In the genomic region with DNA sequence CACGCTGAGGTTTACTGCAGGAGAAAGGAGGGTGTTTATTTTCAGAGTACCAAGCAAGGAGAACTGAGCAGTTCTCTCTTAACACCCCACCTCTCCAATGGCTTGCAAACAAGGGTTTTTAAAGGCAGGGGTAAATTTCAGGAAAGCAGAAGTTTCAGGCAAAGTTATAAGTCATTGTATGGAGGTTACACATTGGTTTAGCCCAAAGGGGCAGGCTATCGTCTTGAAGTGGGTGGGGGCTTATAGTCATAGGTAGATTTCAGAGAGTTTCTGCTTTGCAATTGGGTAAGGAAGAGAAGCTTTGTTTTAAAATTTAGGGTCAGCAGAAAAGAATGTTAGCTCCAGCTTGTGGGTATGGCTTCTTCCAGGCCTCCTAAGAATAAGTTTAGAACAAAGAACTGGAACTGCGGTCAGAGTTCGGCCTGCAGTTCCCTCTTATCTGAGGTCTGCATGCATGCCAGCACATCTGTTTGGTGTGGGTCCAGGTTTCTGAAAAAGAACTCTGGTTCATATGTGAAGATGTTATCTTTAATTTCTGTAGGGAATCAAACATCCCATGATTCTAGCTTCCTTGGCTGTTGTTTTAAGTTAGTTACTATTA, we compare ENCODE assay signal across 1 cellular context.
TF ChIP-seq lines count a peak whose summit lies in the region.

No MANE protein-coding gene starts in this region.

TF ChIP-seq in K562, 482 proteins besides CTCF, POLR2A, EP300 and RAD21 (continued from another document and continues in another):
- TF ChIP-seq PRDM10 (IDR thresholded peaks at IDR 0.05; ENCODE audit: partially characterized antibody) (peak; percentile 87), CCNT2 (IDR thresholded peaks at IDR 0.05; ENCODE audit: borderline replicate concordance, extremely low read depth, insufficient read length, low read depth, low read length) (no peak), KDM5B (IDR thresholded peaks at IDR 0.05; ENCODE audit: insufficient replicate concordance, low read depth, low read length) (no peak), ZNF696 (CRISPR knock-in tag; conservative IDR thresholded peaks at IDR 0.05) (no peak), ZNF197 (CRISPR knock-in tag; IDR thresholded peaks at IDR 0.05; ENCODE audit: low read depth) (no peak), EWSR1 (IDR thresholded peaks at IDR 0.05; ENCODE audit: borderline replicate concordance, low read depth, partially characterized antibody) (no peak), ZFP1 (CRISPR knock-in tag; IDR thresholded peaks at IDR 0.05) (no peak), CGGBP1 (CRISPR knock-in tag; IDR thresholded peaks at IDR 0.05) (no peak), MTF1 (CRISPR knock-in tag; IDR thresholded peaks at IDR 0.05; ENCODE audit: borderline replicate concordance) (no peak), ZNF165 (CRISPR knock-in tag; IDR thresholded peaks at IDR 0.05; ENCODE audit: borderline replicate concordance) (no peak), HCFC1 (IDR thresholded peaks at IDR 0.05; ENCODE audit: low read depth, low read length) (no peak), PRMT5 (CRISPR knock-in tag; IDR thresholded peaks at IDR 0.05) (no peak), SMARCE1 (IDR thresholded peaks at IDR 0.05) (peak; percentile 50; the same call in 1 of the 2 replicates), SAFB2 (IDR thresholded peaks at IDR 0.05; ENCODE audit: borderline replicate concordance, low read depth, low read length, severe bottlenecking) (no peak), NR2F6 (CRISPR knock-in tag; IDR thresholded peaks at IDR 0.05) (no peak), CCAR2 (IDR thresholded peaks at IDR 0.05; ENCODE audit: low read depth, low read length) (no peak), PHF20 (IDR thresholded peaks at IDR 0.05; ENCODE audit: partially characterized antibody) (no peak), FOXM1 (IDR thresholded peaks at IDR 0.05; ENCODE audit: low read depth) (peak; percentile 83), FOXM1 (CRISPR knock-in tag; IDR thresholded peaks at IDR 0.05; ENCODE audit: low read depth) (no peak), TRIM25 (IDR thresholded peaks at IDR 0.05; ENCODE audit: borderline replicate concordance) (no peak), TAF9B (IDR thresholded peaks at IDR 0.05; ENCODE audit: partially characterized antibody) (no peak), HDAC1 (IDR thresholded peaks at IDR 0.05) (no peak), TEAD4 (IDR thresholded peaks at IDR 0.05; ENCODE audit: low read length) (peak; percentile 91), TEAD4 (CRISPR knock-in tag; IDR thresholded peaks at IDR 0.05; ENCODE audit: borderline replicate concordance) (no peak), BCOR (IDR thresholded peaks at IDR 0.05) (no peak), NELFE (IDR thresholded peaks at IDR 0.05; ENCODE audit: insufficient read depth, insufficient read length) (no peak), BMI1 (IDR thresholded peaks at IDR 0.05; ENCODE audit: low read length) (no peak), MAFF (IDR thresholded peaks at IDR 0.05; ENCODE audit: low read length) (no peak), TFAM (CRISPR knock-in tag; conservative IDR thresholded peaks at IDR 0.05) (no peak), ZNF780A (CRISPR knock-in tag; IDR thresholded peaks at IDR 0.05) (no peak), NFIX (CRISPR knock-in tag; IDR thresholded peaks at IDR 0.05; ENCODE audit: low read depth) (no peak)
- TF ChIP-seq, protein P1, sequence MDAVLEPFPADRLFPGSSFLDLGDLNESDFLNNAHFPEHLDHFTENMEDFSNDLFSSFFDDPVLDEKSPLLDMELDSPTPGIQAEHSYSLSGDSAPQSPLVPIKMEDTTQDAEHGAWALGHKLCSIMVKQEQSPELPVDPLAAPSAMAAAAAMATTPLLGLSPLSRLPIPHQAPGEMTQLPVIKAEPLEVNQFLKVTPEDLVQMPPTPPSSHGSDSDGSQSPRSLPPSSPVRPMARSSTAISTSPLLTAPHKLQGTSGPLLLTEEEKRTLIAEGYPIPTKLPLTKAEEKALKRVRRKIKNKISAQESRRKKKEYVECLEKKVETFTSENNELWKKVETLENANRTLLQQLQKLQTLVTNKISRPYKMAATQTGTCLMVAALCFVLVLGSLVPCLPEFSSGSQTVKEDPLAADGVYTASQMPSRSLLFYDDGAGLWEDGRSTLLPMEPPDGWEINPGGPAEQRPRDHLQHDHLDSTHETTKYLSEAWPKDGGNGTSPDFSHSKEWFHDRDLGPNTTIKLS (IDR thresholded peaks at IDR 0.05; ENCODE audit: borderline replicate concordance, low read depth) = no peak
- TF ChIP-seq, protein P2, sequence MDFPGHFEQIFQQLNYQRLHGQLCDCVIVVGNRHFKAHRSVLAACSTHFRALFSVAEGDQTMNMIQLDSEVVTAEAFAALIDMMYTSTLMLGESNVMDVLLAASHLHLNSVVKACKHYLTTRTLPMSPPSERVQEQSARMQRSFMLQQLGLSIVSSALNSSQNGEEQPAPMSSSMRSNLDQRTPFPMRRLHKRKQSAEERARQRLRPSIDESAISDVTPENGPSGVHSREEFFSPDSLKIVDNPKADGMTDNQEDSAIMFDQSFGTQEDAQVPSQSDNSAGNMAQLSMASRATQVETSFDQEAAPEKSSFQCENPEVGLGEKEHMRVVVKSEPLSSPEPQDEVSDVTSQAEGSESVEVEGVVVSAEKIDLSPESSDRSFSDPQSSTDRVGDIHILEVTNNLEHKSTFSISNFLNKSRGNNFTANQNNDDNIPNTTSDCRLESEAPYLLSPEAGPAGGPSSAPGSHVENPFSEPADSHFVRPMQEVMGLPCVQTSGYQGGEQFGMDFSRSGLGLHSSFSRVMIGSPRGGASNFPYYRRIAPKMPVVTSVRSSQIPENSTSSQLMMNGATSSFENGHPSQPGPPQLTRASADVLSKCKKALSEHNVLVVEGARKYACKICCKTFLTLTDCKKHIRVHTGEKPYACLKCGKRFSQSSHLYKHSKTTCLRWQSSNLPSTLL (IDR thresholded peaks at IDR 0.05) = no peak
- TF ChIP-seq, protein P3, sequence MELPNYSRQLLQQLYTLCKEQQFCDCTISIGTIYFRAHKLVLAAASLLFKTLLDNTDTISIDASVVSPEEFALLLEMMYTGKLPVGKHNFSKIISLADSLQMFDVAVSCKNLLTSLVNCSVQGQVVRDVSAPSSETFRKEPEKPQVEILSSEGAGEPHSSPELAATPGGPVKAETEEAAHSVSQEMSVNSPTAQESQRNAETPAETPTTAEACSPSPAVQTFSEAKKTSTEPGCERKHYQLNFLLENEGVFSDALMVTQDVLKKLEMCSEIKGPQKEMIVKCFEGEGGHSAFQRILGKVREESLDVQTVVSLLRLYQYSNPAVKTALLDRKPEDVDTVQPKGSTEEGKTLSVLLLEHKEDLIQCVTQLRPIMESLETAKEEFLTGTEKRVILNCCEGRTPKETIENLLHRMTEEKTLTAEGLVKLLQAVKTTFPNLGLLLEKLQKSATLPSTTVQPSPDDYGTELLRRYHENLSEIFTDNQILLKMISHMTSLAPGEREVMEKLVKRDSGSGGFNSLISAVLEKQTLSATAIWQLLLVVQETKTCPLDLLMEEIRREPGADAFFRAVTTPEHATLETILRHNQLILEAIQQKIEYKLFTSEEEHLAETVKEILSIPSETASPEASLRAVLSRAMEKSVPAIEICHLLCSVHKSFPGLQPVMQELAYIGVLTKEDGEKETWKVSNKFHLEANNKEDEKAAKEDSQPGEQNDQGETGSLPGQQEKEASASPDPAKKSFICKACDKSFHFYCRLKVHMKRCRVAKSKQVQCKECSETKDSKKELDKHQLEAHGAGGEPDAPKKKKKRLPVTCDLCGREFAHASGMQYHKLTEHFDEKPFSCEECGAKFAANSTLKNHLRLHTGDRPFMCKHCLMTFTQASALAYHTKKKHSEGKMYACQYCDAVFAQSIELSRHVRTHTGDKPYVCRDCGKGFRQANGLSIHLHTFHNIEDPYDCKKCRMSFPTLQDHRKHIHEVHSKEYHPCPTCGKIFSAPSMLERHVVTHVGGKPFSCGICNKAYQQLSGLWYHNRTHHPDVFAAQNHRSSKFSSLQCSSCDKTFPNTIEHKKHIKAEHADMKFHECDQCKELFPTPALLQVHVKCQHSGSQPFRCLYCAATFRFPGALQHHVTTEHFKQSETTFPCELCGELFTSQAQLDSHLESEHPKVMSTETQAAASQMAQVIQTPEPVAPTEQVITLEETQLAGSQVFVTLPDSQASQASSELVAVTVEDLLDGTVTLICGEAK (IDR thresholded peaks at IDR 0.05) = no peak
- TF ChIP-seq, protein P3 (CRISPR knock-in tag; IDR thresholded peaks at IDR 0.05) = no peak
- TF ChIP-seq, protein P4, sequence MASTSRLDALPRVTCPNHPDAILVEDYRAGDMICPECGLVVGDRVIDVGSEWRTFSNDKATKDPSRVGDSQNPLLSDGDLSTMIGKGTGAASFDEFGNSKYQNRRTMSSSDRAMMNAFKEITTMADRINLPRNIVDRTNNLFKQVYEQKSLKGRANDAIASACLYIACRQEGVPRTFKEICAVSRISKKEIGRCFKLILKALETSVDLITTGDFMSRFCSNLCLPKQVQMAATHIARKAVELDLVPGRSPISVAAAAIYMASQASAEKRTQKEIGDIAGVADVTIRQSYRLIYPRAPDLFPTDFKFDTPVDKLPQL (IDR thresholded peaks at IDR 0.05; ENCODE audit: extremely low read depth, insufficient read length) = no peak
- TF ChIP-seq, protein P5, sequence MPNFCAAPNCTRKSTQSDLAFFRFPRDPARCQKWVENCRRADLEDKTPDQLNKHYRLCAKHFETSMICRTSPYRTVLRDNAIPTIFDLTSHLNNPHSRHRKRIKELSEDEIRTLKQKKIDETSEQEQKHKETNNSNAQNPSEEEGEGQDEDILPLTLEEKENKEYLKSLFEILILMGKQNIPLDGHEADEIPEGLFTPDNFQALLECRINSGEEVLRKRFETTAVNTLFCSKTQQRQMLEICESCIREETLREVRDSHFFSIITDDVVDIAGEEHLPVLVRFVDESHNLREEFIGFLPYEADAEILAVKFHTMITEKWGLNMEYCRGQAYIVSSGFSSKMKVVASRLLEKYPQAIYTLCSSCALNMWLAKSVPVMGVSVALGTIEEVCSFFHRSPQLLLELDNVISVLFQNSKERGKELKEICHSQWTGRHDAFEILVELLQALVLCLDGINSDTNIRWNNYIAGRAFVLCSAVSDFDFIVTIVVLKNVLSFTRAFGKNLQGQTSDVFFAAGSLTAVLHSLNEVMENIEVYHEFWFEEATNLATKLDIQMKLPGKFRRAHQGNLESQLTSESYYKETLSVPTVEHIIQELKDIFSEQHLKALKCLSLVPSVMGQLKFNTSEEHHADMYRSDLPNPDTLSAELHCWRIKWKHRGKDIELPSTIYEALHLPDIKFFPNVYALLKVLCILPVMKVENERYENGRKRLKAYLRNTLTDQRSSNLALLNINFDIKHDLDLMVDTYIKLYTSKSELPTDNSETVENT (CRISPR knock-in tag; IDR thresholded peaks at IDR 0.05) = no peak
